Comparison of ENCODE assay signal across 1 cellular context in the genomic region with DNA sequence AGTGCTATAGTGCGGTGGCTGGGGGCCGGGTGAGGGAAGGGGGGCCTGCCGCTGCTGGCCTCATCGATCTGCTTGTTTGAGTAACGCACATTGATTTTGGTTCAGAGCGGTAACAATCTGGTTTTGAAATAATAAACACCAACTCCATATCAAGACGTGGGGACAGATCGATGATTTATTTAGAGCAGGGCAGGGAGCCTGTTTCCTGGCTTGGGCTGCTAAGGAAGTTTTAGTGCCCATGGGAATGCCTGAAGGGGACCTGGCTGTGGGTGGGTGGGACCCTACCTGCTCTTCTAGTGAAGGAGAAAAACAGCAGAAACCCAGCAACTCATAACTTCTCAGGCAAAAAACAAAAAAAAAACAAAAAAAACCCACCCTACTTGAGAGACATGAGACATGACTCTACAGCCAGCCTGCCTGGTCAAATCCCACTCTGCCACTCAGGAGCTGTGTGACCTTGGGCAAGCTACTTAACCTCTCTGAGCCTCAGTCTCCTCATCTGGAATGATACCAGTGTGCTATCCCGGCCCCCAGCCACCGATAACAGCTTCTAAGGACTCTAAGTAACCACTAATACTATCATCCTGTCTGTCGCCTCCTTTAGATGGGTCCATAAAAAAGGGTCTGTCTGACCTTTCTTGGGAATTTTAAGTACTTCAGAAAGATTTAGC.
TF ChIP-seq lines count a peak whose summit lies in the region.

No MANE protein-coding gene starts in this region.

TF ChIP-seq in H1, 55 proteins besides CTCF, POLR2A, EP300 and RAD21:
- TF ChIP-seq TBP (IDR thresholded peaks at IDR 0.05; ENCODE audit: low read depth, low read length) (no peak), KDM1A (IDR thresholded peaks at IDR 0.05; ENCODE audit: borderline replicate concordance, low read length) (peak; percentile 55; the same call in 1 of the 2 replicates)
